ENCODE assay signal across 33 cellular contexts in genomic region chr5:162217037-162217436, GRCh38.
DNase-seq lines count a peak whose midpoint lies in the region; ATAC-seq and TF ChIP-seq lines count a peak whose summit lies in the region.
"Had no signal": no experiment of that assay in that cellular context is flagged by ENCODE, and none has a peak within 500 bp of the region (broad histone marks: within the 10 kb centered on the region; RNA-seq: fewer than 3 reads in every experiment).

No MANE protein-coding gene starts in this region.

- H3K4me1 ChIP-seq in esophagus muscularis mucosa (no peaks in the 10 kb centered on the region), mucosa of descending colon (ENCODE audit: low read depth) (peaks cover 5% of the 10 kb centered on the region)
- H3K4me1 ChIP-seq: A549, BE2C, Caco-2 had no signal

- TF ChIP-seq EP300 in esophagus muscularis mucosa (IDR thresholded peaks at IDR 0.05) = no peak

- no peaks in the 10 kb centered on the region for H3K36me3 ChIP-seq in esophagus muscularis mucosa
- H3K36me3 ChIP-seq in mucosa of descending colon (ENCODE audit: low read depth) = no peaks in the 10 kb centered on the region
- H3K36me3 ChIP-seq: BE2C; BLaER1; BLaER1 treated with 17β-estradiol and CSF1 and Interleukin-3, amounts not matched to agents 10 nM and 100 nM had no signal

- H3K9me3 ChIP-seq in esophagus muscularis mucosa (no peaks in the 10 kb centered on the region), mucosa of descending colon (no peaks in the 10 kb centered on the region)
- H3K9me3 ChIP-seq: A549, BE2C, BLaER1, Caco-2 had no signal

- TF ChIP-seq CTCF in esophagus muscularis mucosa (IDR thresholded peaks at IDR 0.05) = no peak
- TF ChIP-seq CTCF in mucosa of descending colon (IDR thresholded peaks at IDR 0.05) = no peak

- H3K4me1 Mint-ChIP-seq in activated CD4-positive, alpha-beta T cell treated with anti-CD3 and anti-CD28 coated beads for 36 hours = no peaks in the 10 kb centered on the region
- H3K4me1 Mint-ChIP-seq: B cell; CD14-positive monocyte; CD4-positive, alpha-beta memory T cell; CD4-positive, CD25-positive, alpha-beta regulatory T cell; CD8-positive, alpha-beta memory T cell had no signal

- no peaks in the 10 kb centered on the region for H3K36me3 Mint-ChIP-seq in activated CD4-positive, alpha-beta T cell treated with anti-CD3 and anti-CD28 coated beads for 36 hours (ENCODE audit: low read depth)
- H3K36me3 Mint-ChIP-seq: CD14-positive monocyte; CD4-positive, alpha-beta memory T cell; CD4-positive, CD25-positive, alpha-beta regulatory T cell; CD8-positive, alpha-beta memory T cell; CD8-positive, alpha-beta T cell had no signal

- no peak for TF ChIP-seq POLR2A in esophagus muscularis mucosa (IDR thresholded peaks at IDR 0.05; ENCODE audit: low read depth)

- no peak overlapping the region for H3K4me3 ChIP-seq in esophagus muscularis mucosa
- H3K4me3 ChIP-seq in mucosa of descending colon = no peak overlapping the region
- H3K4me3 ChIP-seq: A549; BLaER1; BLaER1 treated with 17β-estradiol and CSF1 and Interleukin-3, amounts not matched to agents 10 nM and 100 nM had no signal

- H3K27me3 Mint-ChIP-seq in activated CD4-positive, alpha-beta T cell treated with anti-CD3 and anti-CD28 coated beads for 36 hours = no peaks in the 10 kb centered on the region
- H3K27me3 Mint-ChIP-seq: B cell; CD4-positive, alpha-beta memory T cell; CD4-positive, alpha-beta T cell; CD8-positive, alpha-beta memory T cell had no signal

- POLR2A ChIA-PET in activated CD4-positive, alpha-beta T cell treated with anti-CD3 and anti-CD28 coated beads for 36 hours (lab: Charles Lee) = no interaction called here

- CTCF ChIA-PET in activated CD4-positive, alpha-beta T cell treated with anti-CD3 and anti-CD28 coated beads for 36 hours (lab: Charles Lee) = no interaction called here

- H3K9me3 Mint-ChIP-seq in activated CD4-positive, alpha-beta T cell treated with anti-CD3 and anti-CD28 coated beads for 36 hours (ENCODE audit: low read depth) = peaks cover 5% of the 10 kb centered on the region
- H3K9me3 Mint-ChIP-seq: CD4-positive, alpha-beta T cell had no signal

- DNase-seq in esophagus muscularis mucosa (ENCODE audit: extremely low spot score) (peak; percentile 19), left colon (no peak), mucosa of descending colon (no peak)
- DNase-seq in activated CD4-positive, alpha-beta T cell treated with anti-CD3 and anti-CD28 coated beads for 36 hours = no peak
- DNase-seq: 8988T; ACHN; AML-193; BE2C; C1 segment of cervical spinal cord; Caco-2; Calu3; CD4-positive, alpha-beta memory T cell; CD4-positive, alpha-beta T cell; CD4-positive, CD25-positive, alpha-beta regulatory T cell; CD8-positive, alpha-beta memory T cell; CD8-positive, alpha-beta T cell; COR-L47; DMS 273 treated with DMSO at 0.1 percent for 48 hours; DMS153; DMS53; DMS79; DMS79 treated with DMSO at 0.1 percent for 48 hours; DND-41; EL had no signal

- no peak overlapping the region for H3K27ac Mint-ChIP-seq in activated CD4-positive, alpha-beta T cell treated with anti-CD3 and anti-CD28 coated beads for 36 hours
- H3K27ac Mint-ChIP-seq: B cell; CD14-positive monocyte; CD4-positive, alpha-beta memory T cell; CD4-positive, alpha-beta T cell; CD4-positive, CD25-positive, alpha-beta regulatory T cell; CD8-positive, alpha-beta memory T cell; CD8-positive, alpha-beta T cell had no signal

- intact Hi-C loops in esophagus muscularis mucosa (cut with DNase I) (no loop called here), left colon (cut with DNase I, micrococcal nuclease) (no loop called here), mucosa of descending colon (cut with DNase I, micrococcal nuclease) (no loop called here)
- intact Hi-C loops in activated CD4-positive, alpha-beta T cell treated with anti-CD3 and anti-CD28 coated beads for 36 hours (cut with DNase I, micrococcal nuclease) = no loop called here

- no peaks in the 10 kb centered on the region for H3K27me3 ChIP-seq in esophagus muscularis mucosa
- H3K27me3 ChIP-seq: BE2C; BLaER1; BLaER1 treated with 17β-estradiol and CSF1 and Interleukin-3, amounts not matched to agents 10 nM and 100 nM had no signal

- 80% methylated on average over 1 of the region's 1 CpG for WGBS in esophagus muscularis mucosa

- H3K4me3 Mint-ChIP-seq in activated CD4-positive, alpha-beta T cell treated with anti-CD3 and anti-CD28 coated beads for 36 hours = no peak overlapping the region
- H3K4me3 Mint-ChIP-seq: B cell; CD14-positive monocyte; CD4-positive, alpha-beta memory T cell; CD4-positive, alpha-beta T cell; CD4-positive, CD25-positive, alpha-beta regulatory T cell; CD8-positive, alpha-beta memory T cell; CD8-positive, alpha-beta T cell had no signal

- H3K27ac ChIP-seq in esophagus muscularis mucosa (replicated peaks in 1 of 4) = no peak overlapping the region
- H3K27ac ChIP-seq: 22Rv1; A549; BLaER1; BLaER1 treated with 17β-estradiol and CSF1 and Interleukin-3, amounts not matched to agents 10 nM and 100 nM; C4-2B had no signal

- peak; percentile 82 for ATAC-seq in left colon
- ATAC-seq in mucosa of descending colon = peak; percentile 71
- ATAC-seq in activated CD4-positive, alpha-beta T cell treated with anti-CD3 and anti-CD28 coated beads for 36 hours = no peak
- ATAC-seq in GM21737 (IDR thresholded peaks at IDR 0.05; ENCODE audit: unreplicated experiment) = no peak
- no peak for ATAC-seq in GM19467 (IDR thresholded peaks at IDR 0.05; ENCODE audit: unreplicated experiment)
- ATAC-seq: A549; CD8-positive, alpha-beta T cell had no signal

Comparison
In these comparisons a context has a peak if more than half of its experiments do, and no peak if none do; other contexts are left out.
1. ATAC-seq: peak in left colon (single experiment) and mucosa of descending colon (single experiment); none in activated CD4-positive, alpha-beta T cell treated with anti-CD3 and anti-CD28 coated beads for 36 hours (single experiment), GM21737 (single experiment) and GM19467 (single experiment).